15 cellular contexts compared by ENCODE assay signal in the genomic region with DNA sequence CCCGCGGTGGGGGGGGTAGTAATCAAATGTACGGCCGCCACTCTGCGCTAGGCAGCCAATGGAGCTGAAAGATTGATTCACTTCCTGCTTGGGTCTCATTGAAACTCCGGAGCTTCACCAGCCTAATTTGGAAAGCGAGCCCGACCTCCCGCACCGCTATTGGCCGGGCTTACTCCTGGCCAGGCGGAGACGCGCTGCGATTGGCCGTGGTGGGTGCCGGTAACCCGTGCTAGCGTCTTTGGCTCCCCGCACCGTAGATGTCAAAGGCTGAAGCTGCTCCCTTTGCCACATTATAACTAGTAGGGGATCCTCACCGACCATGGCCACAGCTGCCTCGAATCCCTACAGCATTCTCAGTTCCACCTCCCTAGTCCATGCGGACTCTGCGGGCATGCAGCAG. TPM values are rescaled to one million over a fixed set of nuclear protein-coding genes. Genes with fewer than 3 reads are reported as not detected.
DNase-seq lines count a peak whose midpoint lies in the region; ATAC-seq and TF ChIP-seq lines count a peak whose summit lies in the region.
"Had no signal": no experiment of that assay in that cellular context is flagged by ENCODE, and none has a peak within 500 bp of the region (broad histone marks: within the 10 kb centered on the region; RNA-seq: fewer than 3 reads in every experiment).

A gene (plus strand): TSS at position 285 of the 400 bp plus-strand sequence. CDS start 35 bp downstream, at position 320.

- peaks cover 7% of the 10 kb centered on the region for H3K9me3 Mint-ChIP-seq in progenitor cell of endocrine pancreas (ENCODE audit: low read depth)
- H3K9me3 Mint-ChIP-seq in activated naive CD4-positive, alpha-beta T cell treated with anti-CD3 and anti-CD28 coated beads for 36 hours: no peaks in the 10 kb centered on the region

- no peaks in the 10 kb centered on the region for H3K9me2 ChIP-seq in hepatocyte (replicated peaks; ENCODE audit: insufficient read depth)

- H3K4me3 Mint-ChIP-seq in progenitor cell of endocrine pancreas (ENCODE audit: low read depth): peak within 1 kb of the TSS; percentile 63
- H3K4me3 Mint-ChIP-seq in activated naive CD4-positive, alpha-beta T cell treated with anti-CD3 and anti-CD28 coated beads for 36 hours: no peak within 1 kb of the TSS
- H3K4me3 Mint-ChIP-seq: natural killer cell had no signal

- H3K36me3 Mint-ChIP-seq in progenitor cell of endocrine pancreas (ENCODE audit: insufficient read depth): no peaks in the 10 kb centered on the region
- H3K36me3 Mint-ChIP-seq in activated naive CD4-positive, alpha-beta T cell treated with anti-CD3 and anti-CD28 coated beads for 36 hours (ENCODE audit: low read depth): peaks cover 2% of the 10 kb centered on the region
- H3K36me3 Mint-ChIP-seq: natural killer cell had no signal

- H3K4me2 ChIP-seq in hepatocyte: peak within 1 kb of the TSS; percentile 61

- no peak within 1 kb of the TSS for H2AFZ ChIP-seq in hepatocyte

- CTCF ChIA-PET in activated naive CD4-positive, alpha-beta T cell treated with anti-CD3 and anti-CD28 coated beads for 36 hours (lab: Charles Lee): no interaction called here

- peaks cover 12% of the 10 kb centered on the region for H3K4me1 Mint-ChIP-seq in progenitor cell of endocrine pancreas (ENCODE audit: low read depth)
- H3K4me1 Mint-ChIP-seq in activated naive CD4-positive, alpha-beta T cell treated with anti-CD3 and anti-CD28 coated beads for 36 hours (ENCODE audit: low read depth): peaks cover 2% of the 10 kb centered on the region
- H3K4me1 Mint-ChIP-seq: natural killer cell had no signal

- H3K27ac Mint-ChIP-seq in progenitor cell of endocrine pancreas: peak within 1 kb of the TSS; percentile 27
- H3K27ac Mint-ChIP-seq in activated naive CD4-positive, alpha-beta T cell treated with anti-CD3 and anti-CD28 coated beads for 36 hours: no peak within 1 kb of the TSS
- H3K27ac Mint-ChIP-seq: natural killer cell had no signal

- intact Hi-C loops in activated naive CD4-positive, alpha-beta T cell treated with anti-CD3 and anti-CD28 coated beads for 36 hours (cut with micrococcal nuclease): no loop called here

- H3K27ac ChIP-seq in hepatocyte: no peak within 1 kb of the TSS
- H3K27ac ChIP-seq: adrenal gland, SJSA1 had no signal

- H3K36me3 ChIP-seq in hepatocyte (replicated peaks; ENCODE audit: insufficient read depth, low read depth): no peaks in the 10 kb centered on the region
- H3K36me3 ChIP-seq: adrenal gland, SJSA1 had no signal

- no peaks in the 10 kb centered on the region for H3K9me3 ChIP-seq in hepatocyte (ENCODE audit: low read depth)
- H3K9me3 ChIP-seq: adrenal gland, Caco-2, SJSA1 had no signal

- peaks cover 3% of the 10 kb centered on the region for H3K4me1 ChIP-seq in hepatocyte (ENCODE audit: insufficient read depth)
- H3K4me1 ChIP-seq: adrenal gland, Caco-2, SJSA1 had no signal

- H4K20me1 ChIP-seq in hepatocyte (ENCODE audit: insufficient read depth, poor library complexity, severe bottlenecking): no peaks in the 10 kb centered on the region

- DNase-seq in NCI-H774 (lab: John Stamatoyannopoulos, UW) (peak; percentile 38), hepatocyte (ENCODE audit: low spot score) (no peak), progenitor cell of endocrine pancreas (ENCODE audit: low spot score, unreplicated experiment) (peak; percentile 39), HK-2 (ENCODE audit: unreplicated experiment) (no peak), NCI-H128 (lab: John Stamatoyannopoulos, UW; ENCODE audit: unreplicated experiment) (no peak)
- DNase-seq in activated naive CD4-positive, alpha-beta T cell treated with anti-CD3 and anti-CD28 coated beads for 36 hours: no peak
- DNase-seq: activated CD4-positive, alpha-beta T cell treated with anti-CD3 and anti-CD28 coated beads, Interleukin-2, amount 50 U/mL, for 48 hours; Caco-2; natural killer cell; NCI-H2107 had no signal

- WGBS in hepatocyte (ENCODE audit: low lambda C conversion rate, missing lambda C conversion rate): 38% methylated on average over 25 of the region's 25 CpGs

- peaks cover 75% of the 10 kb centered on the region for H3K27me3 Mint-ChIP-seq in progenitor cell of endocrine pancreas
- peaks cover 57% of the 10 kb centered on the region for H3K27me3 Mint-ChIP-seq in activated naive CD4-positive, alpha-beta T cell treated with anti-CD3 and anti-CD28 coated beads for 36 hours (ENCODE audit: low read depth)

- TF ChIP-seq CTCF in hepatocyte (IDR thresholded peaks at IDR 0.05; ENCODE audit: poor library complexity): no peak
- TF ChIP-seq CTCF in progenitor cell of endocrine pancreas (IDR thresholded peaks at IDR 0.05; ENCODE audit: unreplicated experiment): no peak

- H3K79me2 ChIP-seq in hepatocyte: no peaks in the 10 kb centered on the region

- H3K27me3 ChIP-seq in hepatocyte: peaks cover 92% of the 10 kb centered on the region
- H3K27me3 ChIP-seq: SJSA1 had no signal

- ATAC-seq in GM18909 (IDR thresholded peaks at IDR 0.05; ENCODE audit: poor library complexity, unreplicated experiment) (peak; percentile 60), GM21447 (IDR thresholded peaks at IDR 0.05; ENCODE audit: unreplicated experiment) (no peak)
- ATAC-seq: natural killer cell had no signal

- no peak within 1 kb of the TSS for H3K4me3 ChIP-seq in hepatocyte
- H3K4me3 ChIP-seq: adrenal gland, SJSA1 had no signal

RNA-seq across cellular contexts. Expression of the gene that starts here (rescaled TPM):
- 0.03 TPM in 1 of 2 replicates, not detected in the other for total RNA-seq in hepatocyte
- 0.40 TPM in 1 of 2 replicates, not detected in the other for polyA plus RNA-seq in hepatocyte
- 0.53 and 0.67 TPM in 2 replicates for total RNA-seq in progenitor cell of endocrine pancreas
- not detected for total RNA-seq in activated naive CD4-positive, alpha-beta T cell treated with anti-CD3 and anti-CD28 coated beads for 36 hours
- total RNA-seq: Caco-2, HT1080, natural killer cell, SJSA1 had no signal
- polyA plus RNA-seq: adrenal gland had no signal

Comparison
In these comparisons a context has a peak if more than half of its experiments do, and no peak if none do; other contexts are left out.
1. Peak in DNase-seq in progenitor cell of endocrine pancreas; RNA of the gene not detected or under 1 TPM.